In the genomic region with DNA sequence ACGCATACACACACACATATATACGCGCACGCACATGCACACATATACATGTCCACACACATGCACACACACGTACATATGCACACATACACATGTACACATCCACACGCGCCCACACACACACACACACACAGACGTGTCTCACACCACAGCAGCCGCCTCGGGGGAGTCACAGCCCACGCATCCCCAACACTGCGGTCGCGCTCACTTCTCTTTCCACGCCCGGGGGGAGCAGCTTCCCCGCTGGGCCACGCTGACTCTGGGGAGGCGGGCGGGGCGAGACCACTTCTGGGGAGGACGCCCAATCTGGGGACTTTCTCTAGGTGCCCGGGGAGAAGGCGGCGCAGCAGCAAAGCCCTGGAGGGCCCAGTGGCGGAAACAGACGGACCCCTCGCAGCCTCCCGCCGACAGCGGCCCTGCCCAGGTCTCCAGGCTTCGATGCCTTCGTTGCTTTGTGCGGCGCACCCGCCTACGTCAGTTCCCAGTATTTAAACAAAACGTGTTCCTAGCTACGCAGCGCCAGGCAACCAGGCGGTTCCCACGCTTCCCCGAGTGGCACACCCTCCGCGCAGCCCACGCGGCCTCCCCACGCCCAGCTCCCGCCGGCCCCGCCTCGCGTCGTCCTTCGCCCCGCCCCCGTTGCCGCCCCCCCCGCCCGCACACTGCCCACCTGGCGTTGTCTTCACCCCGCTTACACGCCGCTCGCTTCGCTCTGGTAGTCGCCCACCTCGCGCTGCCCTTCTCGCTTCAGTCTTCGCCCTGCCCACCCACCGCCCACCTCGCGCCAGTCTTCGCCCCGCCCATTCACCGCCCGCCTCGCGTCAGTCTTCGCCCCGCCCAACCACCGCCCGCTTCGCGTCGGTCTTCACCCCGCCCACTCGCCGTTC, we compare ENCODE assay signal across 1 cellular context.
A peak's percentile ranks its signal among the peaks of the same experiment; 100 is the strongest.
TF ChIP-seq lines count a peak whose summit lies in the region.

No MANE protein-coding gene starts in this region.

TF ChIP-seq in K562, 482 proteins besides CTCF, POLR2A, EP300 and RAD21 (continued from another document):
- TF ChIP-seq ZNF407 (IDR thresholded peaks at IDR 0.05; ENCODE audit: low read depth) (no peak), HNRNPL (IDR thresholded peaks at IDR 0.05; ENCODE audit: low read depth, low read length) (0 out of 2 replicates have a peak, but pooled peaks have one; percentile 51), ZNF165 (CRISPR knock-in tag; IDR thresholded peaks at IDR 0.05; ENCODE audit: borderline replicate concordance) (no peak), KLF10 (CRISPR knock-in tag; IDR thresholded peaks at IDR 0.05) (no peak), WHSC1 (IDR thresholded peaks at IDR 0.05; ENCODE audit: low read length) (no peak), PKNOX1 (IDR thresholded peaks at IDR 0.05) (peak; percentile 80), MXI1 (IDR thresholded peaks at IDR 0.05; ENCODE audit: low read depth, low read length) (peak; percentile 37; the same call in 1 of the 2 replicates), ZNF75A (CRISPR knock-in tag; IDR thresholded peaks at IDR 0.05) (no peak), ESRRB (CRISPR knock-in tag; IDR thresholded peaks at IDR 0.05; ENCODE audit: borderline replicate concordance) (no peak), CXXC5 (CRISPR knock-in tag; IDR thresholded peaks at IDR 0.05) (peak; percentile 49; the same call in 1 of the 2 replicates), RBBP5 (IDR thresholded peaks at IDR 0.05; ENCODE audit: borderline replicate concordance, insufficient read depth, low read length, poor library complexity, severe bottlenecking) (no peak), MAFG (tag; conservative IDR thresholded peaks at IDR 0.05) (no peak), MAZ (CRISPR knock-in tag; conservative IDR thresholded peaks at IDR 0.05 in 1 of 2, IDR thresholded peaks at IDR 0.05 in 1 of 2) (no peak), SUPT5H (IDR thresholded peaks at IDR 0.05) (no peak), SAFB (IDR thresholded peaks at IDR 0.05; ENCODE audit: borderline replicate concordance, low read depth, low read length) (peak; percentile 76), ATF1 (CRISPR knock-in tag; IDR thresholded peaks at IDR 0.05) (peak; percentile 9; the same call in 1 of the 2 replicates), ATF1 (tag; IDR thresholded peaks at IDR 0.05) (peak; percentile 67)
- TF ChIP-seq, protein P1, sequence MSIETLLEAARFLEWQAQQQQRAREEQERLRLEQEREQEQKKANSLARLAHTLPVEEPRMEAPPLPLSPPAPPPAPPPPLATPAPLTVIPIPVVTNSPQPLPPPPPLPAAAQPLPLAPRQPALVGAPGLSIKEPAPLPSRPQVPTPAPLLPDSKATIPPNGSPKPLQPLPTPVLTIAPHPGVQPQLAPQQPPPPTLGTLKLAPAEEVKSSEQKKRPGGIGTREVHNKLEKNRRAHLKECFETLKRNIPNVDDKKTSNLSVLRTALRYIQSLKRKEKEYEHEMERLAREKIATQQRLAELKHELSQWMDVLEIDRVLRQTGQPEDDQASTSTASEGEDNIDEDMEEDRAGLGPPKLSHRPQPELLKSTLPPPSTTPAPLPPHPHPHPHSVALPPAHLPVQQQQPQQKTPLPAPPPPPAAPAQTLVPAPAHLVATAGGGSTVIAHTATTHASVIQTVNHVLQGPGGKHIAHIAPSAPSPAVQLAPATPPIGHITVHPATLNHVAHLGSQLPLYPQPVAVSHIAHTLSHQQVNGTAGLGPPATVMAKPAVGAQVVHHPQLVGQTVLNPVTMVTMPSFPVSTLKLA (conservative IDR thresholded peaks at IDR 0.05), result peak; percentile 86 to 92
- TF ChIP-seq, protein P2, sequence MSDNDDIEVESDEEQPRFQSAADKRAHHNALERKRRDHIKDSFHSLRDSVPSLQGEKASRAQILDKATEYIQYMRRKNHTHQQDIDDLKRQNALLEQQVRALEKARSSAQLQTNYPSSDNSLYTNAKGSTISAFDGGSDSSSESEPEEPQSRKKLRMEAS (CRISPR knock-in tag; IDR thresholded peaks at IDR 0.05), result peak; percentile 67
- TF ChIP-seq, protein P3, sequence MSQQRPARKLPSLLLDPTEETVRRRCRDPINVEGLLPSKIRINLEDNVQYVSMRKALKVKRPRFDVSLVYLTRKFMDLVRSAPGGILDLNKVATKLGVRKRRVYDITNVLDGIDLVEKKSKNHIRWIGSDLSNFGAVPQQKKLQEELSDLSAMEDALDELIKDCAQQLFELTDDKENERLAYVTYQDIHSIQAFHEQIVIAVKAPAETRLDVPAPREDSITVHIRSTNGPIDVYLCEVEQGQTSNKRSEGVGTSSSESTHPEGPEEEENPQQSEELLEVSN (IDR thresholded peaks at IDR 0.05; ENCODE audit: borderline replicate concordance in 1 of 2, extremely low read depth in 1 of 2, insufficient read depth in 1 of 2, insufficient read length in 1 of 2, low read depth in 1 of 2, low read length in 1 of 2, poor library complexity in 1 of 2, severe bottlenecking in 1 of 2), result peak; percentile 40 to 61
- TF ChIP-seq, protein P4, sequence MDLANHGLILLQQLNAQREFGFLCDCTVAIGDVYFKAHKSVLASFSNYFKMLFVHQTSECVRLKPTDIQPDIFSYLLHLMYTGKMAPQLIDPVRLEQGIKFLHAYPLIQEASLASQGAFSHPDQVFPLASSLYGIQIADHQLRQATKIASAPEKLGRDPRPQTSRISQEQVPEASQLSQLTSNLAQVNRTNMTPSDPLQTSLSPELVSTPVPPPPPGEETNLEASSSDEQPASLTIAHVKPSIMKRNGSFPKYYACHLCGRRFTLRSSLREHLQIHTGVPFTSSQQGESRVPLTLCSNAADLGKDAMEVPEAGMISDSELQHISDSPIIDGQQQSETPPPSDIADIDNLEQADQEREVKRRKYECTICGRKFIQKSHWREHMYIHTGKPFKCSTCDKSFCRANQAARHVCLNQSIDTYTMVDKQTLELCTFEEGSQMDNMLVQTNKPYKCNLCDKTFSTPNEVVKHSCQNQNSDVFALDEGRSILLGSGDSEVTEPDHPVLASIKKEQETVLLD (IDR thresholded peaks at IDR 0.05), result 0 out of 2 replicates have a peak, but pooled peaks have one; percentile 35
TF ChIP-seq in K562: peak in this region for 37.
